Comparison of ENCODE assay signal across 8 cellular contexts in the genomic region with DNA sequence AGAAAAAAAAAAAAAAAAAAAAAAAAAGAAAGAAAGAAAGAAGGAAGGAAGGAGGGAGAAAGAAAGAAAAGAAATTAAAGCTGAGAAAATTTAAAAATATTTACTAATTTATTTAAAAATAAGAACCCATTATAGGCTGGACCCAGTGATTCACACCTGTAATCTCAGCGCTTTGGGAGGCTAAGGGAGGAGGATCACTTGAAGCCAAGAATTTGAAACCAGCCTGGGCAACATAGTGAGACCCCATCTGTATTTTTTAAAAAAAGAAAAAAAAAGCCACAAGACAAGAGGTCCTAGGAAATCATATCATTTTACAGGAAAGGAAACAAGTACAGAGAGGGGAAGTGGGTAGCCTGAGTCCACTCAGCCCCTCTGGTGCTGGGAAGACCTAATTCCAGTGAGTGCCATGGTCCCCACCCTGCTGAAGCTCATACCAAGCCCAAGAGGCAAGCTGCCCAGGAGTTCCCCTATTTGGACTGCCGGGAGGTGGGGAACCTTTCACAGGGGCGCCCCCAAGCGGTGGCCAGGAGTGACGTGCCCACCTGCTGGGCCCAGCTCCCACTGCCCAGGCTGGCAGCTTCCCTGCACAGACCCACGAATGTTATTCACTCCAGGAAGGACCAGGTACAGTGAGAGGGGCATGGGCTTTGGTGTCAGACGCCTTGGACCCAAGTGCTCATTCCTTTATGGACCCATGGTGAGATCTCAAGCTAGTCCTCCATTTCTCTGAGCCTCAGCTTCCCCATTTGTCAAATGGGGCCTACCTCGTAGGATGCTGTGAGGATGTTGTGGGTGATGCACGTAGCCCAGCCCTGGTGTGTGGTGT.
DNase-seq lines count a peak whose midpoint lies in the region; TF ChIP-seq lines count a peak whose summit lies in the region.

No MANE protein-coding gene starts in this region.

- WGBS in endodermal cell (ENCODE audit: insufficient coverage in 1 of 2, insufficient read length in 1 of 2), 2 experiments: 68 to 69% methylated on average over 6 to 9 of the region's 9 CpGs

- TF ChIP-seq CTCF in HFF-Myc (IDR thresholded peaks at IDR 0.05; ENCODE audit: low read depth, low read length, missing control alignments) (peak; percentile 75), endodermal cell (conservative IDR thresholded peaks at IDR 0.05) (peak; percentile 82), neural crest cell (conservative IDR thresholded peaks at IDR 0.05) (peak; percentile 62)

- DNase-seq in COLO668 (lab: John Stamatoyannopoulos, UW; ENCODE audit: unreplicated experiment): peak; percentile 44
- DNase-seq in HFF-Myc (ENCODE audit: extremely low read depth, low read depth): no peak
- peak; percentile 28 for DNase-seq in SW480 (ENCODE audit: low spot score)
- peak; percentile 86 for DNase-seq in endodermal cell
- DNase-seq in neural crest cell (ENCODE audit: low read depth, low spot score): peak; percentile 47
- no peak for DNase-seq in NCI-H146 treated with DMSO at 0.1 percent for 48 hours (lab: John Stamatoyannopoulos, UW; ENCODE audit: unreplicated experiment)
- no peak for DNase-seq in LoVo (ENCODE audit: low spot score)
- no peak for DNase-seq in NCI-H446 treated with DMSO at 0.1 percent for 48 hours (lab: John Stamatoyannopoulos, UW)

- no peaks in the 10 kb centered on the region for H3K9me3 ChIP-seq in endodermal cell (ENCODE audit: control insufficient read depth, low read length)

- H3K36me3 ChIP-seq in endodermal cell (ENCODE audit: control insufficient read depth, insufficient read depth, low read length): peaks cover 49% of the 10 kb centered on the region

- H3K9me3 Mint-ChIP-seq in endodermal cell: no peaks in the 10 kb centered on the region
- no peaks in the 10 kb centered on the region for H3K9me3 Mint-ChIP-seq in neural crest cell

- no peaks in the 10 kb centered on the region for H3K4me1 ChIP-seq in endodermal cell (ENCODE audit: control insufficient read depth, insufficient read depth, low read length)

- H3K4me3 Mint-ChIP-seq in endodermal cell: no peak overlapping the region
- H3K4me3 Mint-ChIP-seq in neural crest cell: no peak overlapping the region

- H3K27me3 Mint-ChIP-seq in endodermal cell (ENCODE audit: insufficient read depth) (no peaks in the 10 kb centered on the region), neural crest cell (ENCODE audit: low read depth) (no peaks in the 10 kb centered on the region)

- no peak overlapping the region for H3K4me3 ChIP-seq in HFF-Myc (replicated peaks; ENCODE audit: low read depth, low read length)
- no peak overlapping the region for H3K4me3 ChIP-seq in endodermal cell (ENCODE audit: low read length)

- no peak overlapping the region for H3K9ac ChIP-seq in endodermal cell (ENCODE audit: extremely low read depth, low read length, poor library complexity, severe bottlenecking)

- H3K27me3 ChIP-seq in endodermal cell (ENCODE audit: control insufficient read depth, insufficient read depth, low read length, poor library complexity, severe bottlenecking): no peaks in the 10 kb centered on the region

- H3K36me3 Mint-ChIP-seq in endodermal cell (ENCODE audit: low read depth): peaks cover 49% of the 10 kb centered on the region
- peaks cover 10% of the 10 kb centered on the region for H3K36me3 Mint-ChIP-seq in neural crest cell (ENCODE audit: low read depth)

- H3K27ac Mint-ChIP-seq in endodermal cell (no peak overlapping the region), neural crest cell (ENCODE audit: unreplicated experiment) (no peak overlapping the region)

- H3K27ac ChIP-seq in endodermal cell (ENCODE audit: low read depth, low read length): no peak overlapping the region

- H3K4me1 Mint-ChIP-seq in endodermal cell (no peaks in the 10 kb centered on the region), neural crest cell (peaks cover 19% of the 10 kb centered on the region)

Comparison
In these comparisons a context has a peak if more than half of its experiments do, and no peak if none do; other contexts are left out.
1. DNase-seq: peak in COLO668 (single experiment), SW480 (single experiment), endodermal cell (single experiment) and neural crest cell (single experiment); none in HFF-Myc (single experiment), NCI-H146 treated with DMSO at 0.1 percent for 48 hours (single experiment), LoVo (single experiment) and NCI-H446 treated with DMSO at 0.1 percent for 48 hours (single experiment).
2. Peak in every context shown above with its lines, with median percentiles within 50 percentile points of each other: CTCF ChIP-seq.